Comparison of ENCODE assay signal across 9 cellular contexts in genomic region chr20:59560588-59561227, GRCh38. TPM values are rescaled to one million over a fixed set of nuclear protein-coding genes. Genes with fewer than 3 reads are reported as not detected.
A peak's percentile ranks its signal among the peaks of the same experiment; 100 is the strongest.
DNase-seq lines count a peak whose midpoint lies in the region; ATAC-seq and TF ChIP-seq lines count a peak whose summit lies in the region.
"Had no signal": no experiment of that assay in that cellular context is flagged by ENCODE, and none has a peak within 500 bp of the region (broad histone marks: within the 10 kb centered on the region; RNA-seq: fewer than 3 reads in every experiment).

No MANE protein-coding gene starts in this region.

- intact Hi-C loops in left lung (cut with DNase I) = no loop called here

- H3K27me3 ChIP-seq in adipocyte (replicated peaks; ENCODE audit: control insufficient read depth, insufficient read depth, low read length) = peaks cover 34% of the 10 kb centered on the region
- peaks cover 0 to 21% of the 10 kb centered on the region in 2 donors for H3K27me3 ChIP-seq in left lung

- DNase-seq in CD1c-positive myeloid dendritic cell (ENCODE audit: extremely low spot score) (peak; percentile 33), HPDE6-E6E7 (ENCODE audit: extremely low spot score) (peak; percentile 66), adipocyte (ENCODE audit: low read depth) (peak; percentile 58), left lung (no peak), 8988T (no peak)
- DNase-seq in activated CD4-positive, alpha-beta T cell treated with anti-CD3 and anti-CD28 coated beads for 4 hours = no peak
- no peak for DNase-seq in activated CD4-positive, alpha-beta T cell treated with anti-CD3 and anti-CD28 coated beads for 1 hour

- H3K36me3 ChIP-seq in adipocyte (ENCODE audit: control insufficient read depth, insufficient read depth, low read length, severe bottlenecking) = no peaks in the 10 kb centered on the region
- no peaks in the 10 kb centered on the region for H3K36me3 ChIP-seq in left lung

- H3K9me3 ChIP-seq in adipocyte (ENCODE audit: control insufficient read depth, low read length) = no peaks in the 10 kb centered on the region
- no peaks in the 10 kb centered on the region for H3K9me3 ChIP-seq in left lung

- no peak overlapping the region for H3K9ac ChIP-seq in adipocyte (ENCODE audit: low read length)

- H3K27ac ChIP-seq in left lung = no peak overlapping the region
- H3K27ac ChIP-seq: skin epidermis had no signal

- H3K4me3 ChIP-seq in adipocyte (ENCODE audit: low read length) = no peak overlapping the region
- H3K4me3 ChIP-seq in left lung = no peak overlapping the region
- H3K4me3 ChIP-seq: skin epidermis had no signal

- ATAC-seq in left lung (peak; percentile 60), HG03095 (IDR thresholded peaks at IDR 0.05; ENCODE audit: unreplicated experiment) (no peak)

- peak; percentile 41 to 60 for TF ChIP-seq CTCF in left lung (IDR thresholded peaks at IDR 0.05)

- no peaks in the 10 kb centered on the region for H3K4me1 ChIP-seq in adipocyte (ENCODE audit: control insufficient read depth, insufficient read depth, low read length)
- H3K4me1 ChIP-seq in left lung = no peaks in the 10 kb centered on the region

RNA-seq across cellular contexts. Expression of gene PHACTR3, which starts 43.6 kb away (rescaled TPM):
- total RNA-seq in left lung = 10 to 100 TPM in 1 of 2 donors, 1 to 10 TPM in 1; 4.1 to 14.5 TPM

Comparison
In these comparisons a context has a peak if more than half of its experiments do, and no peak if none do; other contexts are left out.
1. DNase-seq: peak in CD1c-positive myeloid dendritic cell (single experiment), HPDE6-E6E7 (single experiment) and adipocyte (single experiment); none in left lung (0 of 2), activated CD4-positive, alpha-beta T cell treated with anti-CD3 and anti-CD28 coated beads for 4 hours (0 of 2), 8988T (single experiment) and activated CD4-positive, alpha-beta T cell treated with anti-CD3 and anti-CD28 coated beads for 1 hour (single experiment).